ENCODE assay signal across 19 cellular contexts in the genomic region with DNA sequence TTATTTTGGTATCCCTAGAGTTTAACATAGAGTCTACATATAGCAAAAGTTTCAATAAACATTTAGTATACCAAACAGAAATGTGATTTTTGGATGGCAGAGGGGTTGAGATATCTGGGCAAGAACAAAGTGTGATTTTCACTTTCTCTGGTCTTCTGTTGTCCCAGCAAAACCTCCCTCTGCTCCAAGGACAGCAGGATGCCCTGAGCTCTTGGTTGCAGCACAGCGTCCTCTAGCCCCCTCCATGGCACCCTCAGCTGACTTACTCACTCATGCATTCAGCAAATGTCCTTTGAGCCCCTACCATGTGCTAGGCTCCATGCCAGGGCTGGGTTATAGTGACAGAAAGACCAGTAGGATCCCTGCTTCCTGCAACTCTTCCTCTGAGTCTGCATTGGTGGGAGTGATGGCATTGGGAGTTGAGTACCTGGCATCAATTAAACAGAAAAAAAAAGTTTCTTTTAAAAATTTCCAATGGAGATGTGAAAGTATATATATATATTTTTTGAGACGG.
A peak's percentile ranks its signal among the peaks of the same experiment; 100 is the strongest.
DNase-seq lines count a peak whose midpoint lies in the region; ATAC-seq and TF ChIP-seq lines count a peak whose summit lies in the region.
"Had no signal": no experiment of that assay in that cellular context is flagged by ENCODE, and none has a peak within 500 bp of the region (broad histone marks: within the 10 kb centered on the region; RNA-seq: fewer than 3 reads in every experiment).

No MANE protein-coding gene starts in this region.

- no peak overlapping the region for H3K9ac ChIP-seq in BLaER1
- H3K9ac ChIP-seq: KMS-11 had no signal

- H3K4me2 ChIP-seq in BLaER1, result peak overlapping the region; percentile 87
- H3K4me2 ChIP-seq: KMS-11 had no signal

- H3K27me3 ChIP-seq in BLaER1 (no peaks in the 10 kb centered on the region), Peyer's patch (no peaks in the 10 kb centered on the region)

- intact Hi-C loops in activated CD4-positive, alpha-beta T cell treated with anti-CD3 and anti-CD28 coated beads, Interleukin-2, amount 10 ng/mL, durations not matched to agents 24 days and 14 days (cut with micrococcal nuclease), result loop anchor here (2.0 kb wide), 1 partner anchor 18 kb away; no protein-coding TSS in a partner anchor

- H3K4me3 Mint-ChIP-seq in activated CD4-positive, alpha-beta T cell treated with anti-CD3 and anti-CD28 coated beads, Interleukin-2, amount 10 ng/mL, durations not matched to agents 24 days and 14 days, result peak overlapping the region; percentile 86
- H3K4me3 Mint-ChIP-seq in central memory CD8-positive, alpha-beta T cell, result peak overlapping the region; percentile 68

- no peaks in the 10 kb centered on the region for H3K27me3 Mint-ChIP-seq in activated CD4-positive, alpha-beta T cell treated with anti-CD3 and anti-CD28 coated beads, Interleukin-2, amount 10 ng/mL, durations not matched to agents 24 days and 14 days
- no peaks in the 10 kb centered on the region for H3K27me3 Mint-ChIP-seq in central memory CD8-positive, alpha-beta T cell

- no peak for TF ChIP-seq CTCF in Peyer's patch (IDR thresholded peaks at IDR 0.05)

- in situ Hi-C loops in SK-MEL-5 (cut with HindIII; ENCODE audit: low pct_unique_long_range_greater_than_20kb, low sequenced_read_pairs), result no loop called here

- no peak for DNase-seq in activated CD4-positive, alpha-beta T cell treated with anti-CD3 and anti-CD28 coated beads, Interleukin-2, amount 10 ng/mL, durations not matched to agents 24 days and 14 days
- no peak for DNase-seq in activated CD4-positive, alpha-beta T cell treated with anti-CD3 and anti-CD28 coated beads, Interleukin-2, amount 50 U/mL, for 48 hours
- DNase-seq in SK-MEL-5 (ENCODE audit: low read depth, low spot score), result peak; percentile 6
- DNase-seq in central memory CD8-positive, alpha-beta T cell (ENCODE audit: low spot score in 2 of 2), result no peak
- DNase-seq in Peyer's patch, result no peak
- no peak for DNase-seq in NCI-H146 (lab: John Stamatoyannopoulos, UW)
- no peak for DNase-seq in EL
- DNase-seq: activated CD4-positive, alpha-beta T cell treated with anti-CD3 and anti-CD28 coated beads for 48 hours; amniotic stem cell; H7; kidney glomerular epithelial cell; NCI-H510A; NK-92 treated with Interleukin-12 subunit alpha and Interleukin-12 subunit beta, amount 100 ng/mL, for 24 hours; SHP77 treated with DMSO at 0.1 percent for 48 hours; stimulated activated CD4-positive, alpha-beta T cell treated with anti-CD3 and anti-CD28 coated beads, Interleukin-15, amount 100 ng/mL, for 24 hours had no signal

- H3K36me3 ChIP-seq in BLaER1 (no peaks in the 10 kb centered on the region), Peyer's patch (no peaks in the 10 kb centered on the region)

- H3K9me3 ChIP-seq in BLaER1, result no peaks in the 10 kb centered on the region
- no peaks in the 10 kb centered on the region for H3K9me3 ChIP-seq in Peyer's patch

- no peak overlapping the region for H3K4me3 ChIP-seq in BLaER1
- H3K4me3 ChIP-seq in Peyer's patch, result no peak overlapping the region

- peak overlapping the region; percentile 9 for H3K27ac Mint-ChIP-seq in activated CD4-positive, alpha-beta T cell treated with anti-CD3 and anti-CD28 coated beads, Interleukin-2, amount 10 ng/mL, durations not matched to agents 24 days and 14 days
- H3K27ac Mint-ChIP-seq in central memory CD8-positive, alpha-beta T cell (ENCODE audit: low read depth), result no peak overlapping the region
- H3K27ac Mint-ChIP-seq: B cell, progenitor cell of endocrine pancreas had no signal

- H4K20me1 ChIP-seq in BLaER1, result no peaks in the 10 kb centered on the region

- no peak for TF ChIP-seq POLR2A in Peyer's patch (IDR thresholded peaks at IDR 0.05)

- H3K4me1 Mint-ChIP-seq in activated CD4-positive, alpha-beta T cell treated with anti-CD3 and anti-CD28 coated beads, Interleukin-2, amount 10 ng/mL, durations not matched to agents 24 days and 14 days, result peaks cover 34% of the 10 kb centered on the region
- H3K4me1 Mint-ChIP-seq in central memory CD8-positive, alpha-beta T cell, result peaks cover 22% of the 10 kb centered on the region

- H3K9me3 Mint-ChIP-seq in activated CD4-positive, alpha-beta T cell treated with anti-CD3 and anti-CD28 coated beads, Interleukin-2, amount 10 ng/mL, durations not matched to agents 24 days and 14 days, result peaks cover 3% of the 10 kb centered on the region
- H3K9me3 Mint-ChIP-seq in central memory CD8-positive, alpha-beta T cell, result no peaks in the 10 kb centered on the region

- ATAC-seq in central memory CD8-positive, alpha-beta T cell (replicated peaks; ENCODE audit: extremely low read depth, poor library complexity, severe bottlenecking), result no peak

- no peak overlapping the region for H3K27ac ChIP-seq in BLaER1
- no peak overlapping the region for H3K27ac ChIP-seq in Peyer's patch
- H3K27ac ChIP-seq: KMS-11 had no signal

- H3K4me1 ChIP-seq in BLaER1 (peaks cover 70% of the 10 kb centered on the region), Peyer's patch (no peaks in the 10 kb centered on the region)

- peaks cover 3% of the 10 kb centered on the region for H3K36me3 Mint-ChIP-seq in activated CD4-positive, alpha-beta T cell treated with anti-CD3 and anti-CD28 coated beads, Interleukin-2, amount 10 ng/mL, durations not matched to agents 24 days and 14 days (ENCODE audit: low read depth)
- peaks cover 2% of the 10 kb centered on the region for H3K36me3 Mint-ChIP-seq in central memory CD8-positive, alpha-beta T cell (ENCODE audit: insufficient read depth)
